Comparison of ENCODE assay signal across 14 cellular contexts in the genomic region with DNA sequence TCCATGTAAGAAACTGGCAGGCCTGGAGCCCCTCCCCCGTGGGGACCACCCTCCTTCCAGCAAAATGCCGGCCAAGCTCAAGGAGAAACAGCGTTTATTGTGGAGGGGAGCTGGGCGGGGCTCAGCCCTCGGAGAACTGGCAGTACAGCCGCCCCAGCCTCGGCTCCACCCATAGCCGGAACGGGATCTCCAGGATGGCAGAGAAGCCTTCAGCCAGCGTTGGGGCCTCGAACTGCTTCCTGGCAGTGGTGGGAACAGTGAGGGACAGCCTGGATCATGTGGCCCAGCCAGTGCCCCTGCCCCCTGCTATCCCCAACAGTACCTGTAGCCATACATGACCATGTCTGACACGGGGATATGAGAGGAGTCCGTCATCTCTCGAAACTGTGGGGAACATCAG. TPM values are rescaled to one million over a fixed set of nuclear protein-coding genes. Genes with fewer than 3 reads are reported as not detected.
DNase-seq lines count a peak whose midpoint lies in the region; ATAC-seq, FAIRE-seq and TF ChIP-seq lines count a peak whose summit lies in the region.
"Had no signal": no experiment of that assay in that cellular context is flagged by ENCODE, and none has a peak within 500 bp of the region (broad histone marks: within the 10 kb centered on the region; RNA-seq: fewer than 3 reads in every experiment).

No MANE protein-coding gene starts in this region.

- peak; percentile 53 for DNase-seq in A172 (ENCODE audit: low spot score)
- DNase-seq in IMR-90: no peak
- DNase-seq in neural crest cell (ENCODE audit: low read depth, low spot score): no peak
- no peak for DNase-seq in stimulated activated CD4-positive, alpha-beta T cell treated with anti-CD3 and anti-CD28 coated beads, Interleukin-4, amount 100 ng/mL, for 1 hour
- no peak for DNase-seq in NCI-H1092 treated with DMSO at 0.1 percent for 48 hours (lab: John Stamatoyannopoulos, UW)
- no peak for DNase-seq in H54 (ENCODE audit: insufficient read length, low spot score)
- DNase-seq: activated CD4-positive, alpha-beta T cell treated with anti-CD3 and anti-CD28 coated beads for 1 hour; activated naive CD4-positive, alpha-beta T cell treated with anti-CD3 and anti-CD28 coated beads for 36 hours; naive thymus-derived CD4-positive, alpha-beta T cell had no signal

- no peak overlapping the region for H4K5ac ChIP-seq in IMR-90 (ENCODE audit: low read depth, low read length)

- FAIRE-seq in H54 (lab: Jason Lieb, UNC): no peak

- BruUV-seq in IMR-90 (replicated peaks; lab: Mats Ljungman, UMichigan): no TSS peak

- H3K36me3 ChIP-seq in IMR-90 (ENCODE audit: control insufficient read depth, insufficient read depth, low read length) (peaks cover 74% of the 10 kb centered on the region), esophagus (ENCODE audit: control insufficient read depth in 2 of 2, insufficient read depth in 2 of 2, low read length in 1 of 2) (peaks cover 9 to 57% of the 10 kb centered on the region in 2 donors)

- H3K4me3 Mint-ChIP-seq in neural crest cell: peak overlapping the region; percentile 81
- H3K4me3 Mint-ChIP-seq: activated naive CD4-positive, alpha-beta T cell treated with anti-CD3 and anti-CD28 coated beads for 36 hours; CD14-positive monocyte had no signal

- H3K27me3 ChIP-seq in IMR-90 (ENCODE audit: control insufficient read depth, insufficient read depth, low read length): no peaks in the 10 kb centered on the region
- no peaks in the 10 kb centered on the region for H3K27me3 ChIP-seq in esophagus (ENCODE audit: control insufficient read depth in 1 of 2, insufficient read depth in 2 of 2, low read length in 2 of 2)
- H3K27me3 ChIP-seq: dorsolateral prefrontal cortex, heart right ventricle had no signal

- in situ Hi-C loops in IMR-90 (cut with MboI; ENCODE audit: low sequenced_read_pairs): no loop called here

- H3K79me1 ChIP-seq in IMR-90 (ENCODE audit: low read depth in 1 of 2, low read length in 2 of 2): peaks cover 17 to 75% of the 10 kb centered on the region in 2 experiments

- 0 out of 2 replicates have a peak overlapping the region, but pooled peaks have one; percentile 31 for H2AK5ac ChIP-seq in IMR-90 (ENCODE audit: low read depth, low read length)

- no peak overlapping the region for H3K4ac ChIP-seq in IMR-90 (ENCODE audit: low read depth, low read length)

- peaks cover 51% of the 10 kb centered on the region for H4K20me1 ChIP-seq in IMR-90 (ENCODE audit: insufficient read depth, low read length)

- H3K36me3 Mint-ChIP-seq in neural crest cell (ENCODE audit: low read depth): peaks cover 18% of the 10 kb centered on the region

- no peaks in the 10 kb centered on the region for H3K9me3 Mint-ChIP-seq in neural crest cell
- H3K9me3 Mint-ChIP-seq: activated naive CD4-positive, alpha-beta T cell treated with anti-CD3 and anti-CD28 coated beads for 36 hours; CD14-positive monocyte; naive thymus-derived CD4-positive, alpha-beta T cell had no signal

- H3K4me3 ChIP-seq in IMR-90 (ENCODE audit: insufficient read depth, low read depth, low read length) (no peak overlapping the region), esophagus (ENCODE audit: low read depth in 1 of 2, low read length in 2 of 2) (no peak overlapping the region)
- H3K4me3 ChIP-seq: dorsolateral prefrontal cortex, heart right ventricle had no signal

- H3K9me1 ChIP-seq in IMR-90 (ENCODE audit: insufficient read depth, low read length): peaks cover 7% of the 10 kb centered on the region

- no peak for TF ChIP-seq RAD21 in IMR-90 (IDR thresholded peaks at IDR 0.05; ENCODE audit: low read length)

- no peak overlapping the region for H2BK120ac ChIP-seq in IMR-90 (ENCODE audit: low read depth, low read length)

- peak overlapping the region; percentile 3 for H2AK9ac ChIP-seq in IMR-90 (replicated peaks; ENCODE audit: low read depth, low read length, poor library complexity)

- POLR2A ChIA-PET in IMR-90 (lab: Charles Lee; ENCODE audit: unreplicated experiment): interaction anchor here (0.5 kb wide), 1 partner anchor 391 kb away, joined by 3 read pairs; no protein-coding TSS in a partner anchor

- H4K91ac ChIP-seq in IMR-90 (ENCODE audit: insufficient read depth, low read depth, low read length): no peak overlapping the region

- no peak overlapping the region for H3K27ac Mint-ChIP-seq in neural crest cell (ENCODE audit: unreplicated experiment)
- H3K27ac Mint-ChIP-seq: activated naive CD4-positive, alpha-beta T cell treated with anti-CD3 and anti-CD28 coated beads for 36 hours; CD14-positive monocyte had no signal

- peaks cover 28% of the 10 kb centered on the region for H3K4me1 Mint-ChIP-seq in neural crest cell

- H3K4me1 ChIP-seq in IMR-90 (ENCODE audit: control insufficient read depth, insufficient read depth, low read length): peaks cover 11% of the 10 kb centered on the region
- H3K4me1 ChIP-seq in esophagus (ENCODE audit: control insufficient read depth in 2 of 2, insufficient read depth in 2 of 2, low read length in 1 of 2): peaks cover 0 to 8% of the 10 kb centered on the region in 2 donors

- no peak overlapping the region for H2BK20ac ChIP-seq in IMR-90 (ENCODE audit: low read depth, low read length)

- peak overlapping the region in 1 of 2 experiments; percentile 4; a peak in 1 of 4 replicates for H4K8ac ChIP-seq in IMR-90 (ENCODE audit: low read depth in 2 of 2, low read length in 2 of 2)

- peaks cover 25% of the 10 kb centered on the region for H3K27me3 Mint-ChIP-seq in neural crest cell (ENCODE audit: low read depth)
- H3K27me3 Mint-ChIP-seq: naive thymus-derived CD4-positive, alpha-beta T cell had no signal

- H2AFZ ChIP-seq in IMR-90 (replicated peaks; ENCODE audit: low read length, poor library complexity): no peak overlapping the region

- no peak overlapping the region for H3K18ac ChIP-seq in IMR-90 (ENCODE audit: low read depth, low read length)

- no peak overlapping the region for H2BK15ac ChIP-seq in IMR-90 (ENCODE audit: low read depth, low read length)

- H3K27ac ChIP-seq in IMR-90 (ENCODE audit: insufficient read depth, low read length) (no peak overlapping the region), esophagus (ENCODE audit: low read depth in 2 of 2, low read length in 1 of 2) (peak overlapping the region; percentile 8 to 51)

- no peak for TF ChIP-seq POLR2A in IMR-90 (IDR thresholded peaks at IDR 0.05; ENCODE audit: low read depth, low read length)
- no peak for TF ChIP-seq POLR2A in H54 (IDR thresholded peaks at IDR 0.05; ENCODE audit: low read depth, low read length)

- no peaks in the 10 kb centered on the region for H3K9me3 ChIP-seq in IMR-90 (ENCODE audit: control insufficient read depth, insufficient read depth, low read length)
- H3K9me3 ChIP-seq in esophagus (ENCODE audit: control insufficient read depth in 2 of 2, insufficient read depth in 1 of 2, low read depth in 1 of 2, low read length in 1 of 2): no peaks in the 10 kb centered on the region
- H3K9me3 ChIP-seq: heart right ventricle had no signal

- dilution Hi-C loops in IMR-90 (cut with HindIII; ENCODE audit: low sequenced_read_pairs, unreplicated experiment): no loop called here

- ATAC-seq in IMR-90 (ENCODE audit: low read depth) (no peak), GM21360 (IDR thresholded peaks at IDR 0.05; ENCODE audit: unreplicated experiment) (no peak)
- ATAC-seq: naive thymus-derived CD4-positive, alpha-beta T cell had no signal

- no peak for TF ChIP-seq CTCF in IMR-90 (conservative IDR thresholded peaks at IDR 0.05; ENCODE audit: low read depth, low read length)
- no peak for TF ChIP-seq CTCF in neural crest cell (conservative IDR thresholded peaks at IDR 0.05)

- no peak overlapping the region for H3K4me2 ChIP-seq in IMR-90 (ENCODE audit: low read depth, low read length)

- WGBS in IMR-90 (ENCODE audit: extremely low coverage in 2 of 2, insufficient read length in 1 of 2), 2 experiments: no CpG with 5 or more reads among the region's 14 CpGs
- 32 to 38% methylated on average over 14 of the region's 14 CpGs for WGBS in esophagus, 2 donors

- CTCF ChIA-PET in IMR-90 (lab: Yijun Ruan, JAX): no interaction called here

- no peak overlapping the region for H3K56ac ChIP-seq in IMR-90 (ENCODE audit: extremely low read depth, insufficient read depth, low read length)

- no peak overlapping the region for H3K14ac ChIP-seq in IMR-90 (replicated peaks; ENCODE audit: low read depth, low read length)

- H3K9ac ChIP-seq in IMR-90 (ENCODE audit: low read depth, low read length): no peak overlapping the region

- H3K23ac ChIP-seq in IMR-90 (ENCODE audit: low read depth, low read length): no peak overlapping the region

- H2BK5ac ChIP-seq in IMR-90 (ENCODE audit: low read depth, low read length, poor library complexity, severe bottlenecking): no peak overlapping the region

- intact Hi-C loops in IMR-90 (cut with micrococcal nuclease): no loop called here

RNA-seq across cellular contexts. Expression of a gene that starts 6.2 kb away (rescaled TPM):
- 50.7 and 63.0 TPM in 2 replicates for total RNA-seq in A172 (2014; rRNA removed; shearing (Covaris generic))
- total RNA-seq in IMR-90 (2012; rRNA removed) (10.6 and 14.2 TPM in 2 replicates), neural crest cell (131 and 135 TPM in 2 replicates)
- polyA plus RNA-seq in IMR-90 (2012; rRNA removed) (25.0 and 33.0 TPM in 2 replicates), esophagus (10 to 100 TPM; 27.5 to 65.1 TPM)
- 16.7 and 18.1 TPM in 2 replicates for polyA plus RNA-seq in IMR-90 (2012; cell fraction: cytosol; rRNA removed)
- 171 and 356 TPM in 2 replicates for polyA plus RNA-seq in IMR-90 (2012; cell fraction: nucleus; rRNA removed; ENCODE audit: low replicate concordance)

RNA-seq across cellular contexts. Expression of a gene that starts 10.2 kb away (rescaled TPM):
- total RNA-seq in A172 (2014; rRNA removed; shearing (Covaris generic)): 119 and 139 TPM in 2 replicates
- total RNA-seq in IMR-90 (2012; rRNA removed): 34.4 and 36.1 TPM in 2 replicates
- 106 and 107 TPM in 2 replicates for polyA plus RNA-seq in IMR-90 (2012; rRNA removed)
- 63.8 and 170 TPM in 2 replicates for polyA plus RNA-seq in IMR-90 (2012; cell fraction: cytosol; rRNA removed)
- 249 and 529 TPM in 2 replicates for polyA plus RNA-seq in IMR-90 (2012; cell fraction: nucleus; rRNA removed; ENCODE audit: low replicate concordance)
- polyA plus RNA-seq in esophagus: 10 to 100 TPM; 59.1 to 92.8 TPM
- 453 and 466 TPM in 2 replicates for total RNA-seq in neural crest cell

RNA-seq across cellular contexts. Expression of a gene that starts 16.0 kb away (rescaled TPM):
- 19.2 and 22.7 TPM in 2 replicates for total RNA-seq in A172 (2014; rRNA removed; shearing (Covaris generic))
- total RNA-seq in IMR-90 (2012; rRNA removed) (3.6 and 5.0 TPM in 2 replicates), neural crest cell (38.6 and 39.6 TPM in 2 replicates)
- polyA plus RNA-seq in IMR-90 (2012; rRNA removed) (54.4 and 68.7 TPM in 2 replicates), esophagus (10 to 100 TPM; 33.8 to 46.9 TPM)
- 58.5 and 76.0 TPM in 2 replicates for polyA plus RNA-seq in IMR-90 (2012; cell fraction: cytosol; rRNA removed)
- 78.4 and 102 TPM in 2 replicates for polyA plus RNA-seq in IMR-90 (2012; cell fraction: nucleus; rRNA removed; ENCODE audit: low replicate concordance)

RNA-seq across cellular contexts. Expression of a gene that starts 16.4 kb away (rescaled TPM):
- total RNA-seq in A172 (2014; rRNA removed; shearing (Covaris generic)): 10.1 and 11.9 TPM in 2 replicates
- total RNA-seq in IMR-90 (2012; rRNA removed) (1.1 and 1.4 TPM in 2 replicates), neural crest cell (30.5 and 34.5 TPM in 2 replicates)
- polyA plus RNA-seq in IMR-90 (2012; rRNA removed) (26.8 and 27.8 TPM in 2 replicates), esophagus (10 to 100 TPM; 21.8 to 32.6 TPM)
- 18.6 and 33.5 TPM in 2 replicates for polyA plus RNA-seq in IMR-90 (2012; cell fraction: cytosol; rRNA removed)
- 40.7 and 82.6 TPM in 2 replicates for polyA plus RNA-seq in IMR-90 (2012; cell fraction: nucleus; rRNA removed; ENCODE audit: low replicate concordance)

RNA-seq across cellular contexts. Expression of a gene that starts 35.6 kb away (rescaled TPM):
- 6.4 and 15.4 TPM in 2 replicates for total RNA-seq in A172 (2014; rRNA removed; shearing (Covaris generic))
- total RNA-seq in IMR-90 (2012; rRNA removed) (under 0.01 and 0.36 TPM in 2 replicates), neural crest cell (0.12 and 0.41 TPM in 2 replicates)
- polyA plus RNA-seq in IMR-90 (2012; rRNA removed) (0.27 and 0.31 TPM in 2 replicates), esophagus (under 1 TPM; 0.18 to 0.45 TPM)
- polyA plus RNA-seq in IMR-90 (2012; cell fraction: cytosol; rRNA removed): 0.29 and 0.48 TPM in 2 replicates
- polyA plus RNA-seq in IMR-90 (2012; cell fraction: nucleus; rRNA removed; ENCODE audit: low replicate concordance): 0.24 and 0.60 TPM in 2 replicates
- polyA plus RNA-seq: naive thymus-derived CD4-positive, alpha-beta T cell had no signal
